ENCODE assay signal across 4 cellular contexts in the genomic region with DNA sequence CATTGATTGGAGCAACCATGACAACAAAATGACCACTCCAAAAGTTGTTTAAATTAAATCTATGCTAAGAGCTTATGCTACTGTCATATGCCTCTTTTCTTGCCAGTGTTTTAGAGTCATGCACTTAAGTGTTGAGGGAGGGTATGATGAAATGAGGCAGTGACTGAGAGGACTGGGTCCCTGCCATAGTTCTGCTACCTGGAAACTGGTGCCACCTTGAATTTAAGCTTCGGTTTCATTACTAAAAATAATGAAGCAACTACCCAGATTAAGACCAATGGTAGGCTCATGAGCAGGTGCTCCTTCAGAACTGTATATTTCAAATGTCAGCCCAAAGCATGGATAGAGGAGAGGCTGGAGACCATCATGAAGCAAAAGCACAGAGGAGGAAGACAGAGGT.
"Had no signal": no experiment of that assay in that cellular context is flagged by ENCODE, and none has a peak within 500 bp of the region (broad histone marks: within the 10 kb centered on the region; RNA-seq: fewer than 3 reads in every experiment).

No MANE protein-coding gene starts in this region.

- H3K4me1 Mint-ChIP-seq: GM23338, H9 had no signal

- H3K4me3 ChIP-seq: GM23338 had no signal

- H3K27ac Mint-ChIP-seq: GM23338, H9 had no signal

- H3K4me2 ChIP-seq: GM23338 had no signal

- DNase-seq: H9, HCEC 1CT, IMR-90 had no signal

- H3K4me3 Mint-ChIP-seq: GM23338, H9 had no signal

- H2AFZ ChIP-seq: GM23338 had no signal

- ATAC-seq: GM23338 had no signal
